Comparison of ENCODE assay signal across 25 cellular contexts in the genomic region with DNA sequence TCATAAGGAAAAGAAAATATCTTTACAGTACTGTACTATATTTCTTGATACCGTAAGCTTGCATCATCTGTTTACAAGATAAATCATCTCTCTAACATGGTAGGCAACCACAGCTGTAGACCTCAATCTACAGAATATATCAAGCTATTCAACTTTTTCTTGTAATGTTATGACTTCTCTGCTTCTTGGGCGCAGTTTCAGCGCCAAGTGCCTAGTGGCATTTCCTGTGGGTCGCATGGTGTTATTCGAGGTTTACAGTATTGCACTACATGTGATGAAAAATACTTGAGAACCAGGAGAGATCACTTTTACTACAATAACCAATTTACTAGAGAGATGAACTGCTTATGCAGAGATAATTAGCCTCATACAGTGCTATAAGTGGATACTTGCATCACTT.
"Had no signal": no experiment of that assay in that cellular context is flagged by ENCODE, and none has a peak within 500 bp of the region (broad histone marks: within the 10 kb centered on the region; RNA-seq: fewer than 3 reads in every experiment).

No MANE protein-coding gene starts in this region.

- H3K9me3 ChIP-seq: esophagus squamous epithelium, left ventricle myocardium inferior, mucosa of descending colon, psoas muscle, sigmoid colon, thoracic aorta had no signal

- ATAC-seq: activated T-cell treated with anti-CD3 and anti-CD28 coated beads, Interleukin-2, amount 50 U/mL, for 72 hours; mucosa of descending colon; psoas muscle; stimulated activated effector memory CD8-positive, alpha-beta T cell treated with anti-CD3 and anti-CD28 coated beads, Interleukin-12 subunit alpha, Interleukin-12 subunit beta, amount 100 ng/mL, for 72 hours had no signal

- DNase-seq: activated CD4-positive, alpha-beta T cell treated with anti-CD3 and anti-CD28 coated beads, Interleukin-2, amount 50 U/mL, for 1 hour; activated CD4-positive, CD25-positive, alpha-beta regulatory T cell treated with anti-CD3 and anti-CD28 coated beads, Interleukin-2, amount 50 U/mL, for 72 hours; activated naive CD4-positive, alpha-beta T cell; activated T-cell treated with anti-CD3 and anti-CD28 coated beads for 4 hours; activated T-cell treated with anti-CD3 and anti-CD28 coated beads, Interleukin-2, amount 50 U/mL, for 72 hours; anterior cingulate cortex; dermis blood vessel endothelial cell; effector CD4-positive, alpha-beta T cell; esophagus squamous epithelium; foreskin melanocyte; left ventricle myocardium inferior; mucosa of descending colon; nucleus accumbens; psoas muscle; sigmoid colon; small intestine; stimulated activated CD4-positive, alpha-beta T cell treated with anti-CD3 and anti-CD28 coated beads, Interleukin-4, amount 100 ng/mL, for 24 hours; trophoblast cell had no signal

- H3K27ac ChIP-seq: epithelial cell of prostate, esophagus squamous epithelium, left ventricle myocardium inferior, parathyroid adenoma, psoas muscle, sigmoid colon, thoracic aorta had no signal

- H3K9me3 Mint-ChIP-seq: stimulated activated effector memory CD8-positive, alpha-beta T cell treated with anti-CD3 and anti-CD28 coated beads, Interleukin-12 subunit alpha, Interleukin-12 subunit beta, amount 100 ng/mL, for 72 hours; stimulated activated naive CD8-positive, alpha-beta T cell treated with anti-CD3 and anti-CD28 coated beads, Interleukin-15, Interleukin-2, amounts not matched to agents 100 ng/mL and 50 ng/mL, for 24 hours had no signal

- H3K36me3 ChIP-seq: esophagus squamous epithelium, left ventricle myocardium inferior, sigmoid colon, thoracic aorta had no signal

- H3K27ac Mint-ChIP-seq: activated naive CD8-positive, alpha-beta T cell; activated T-cell treated with anti-CD3 and anti-CD28 coated beads, Interleukin-2, amount 50 U/mL, for 72 hours; stimulated activated effector memory CD8-positive, alpha-beta T cell treated with anti-CD3 and anti-CD28 coated beads, Interleukin-12 subunit alpha, Interleukin-12 subunit beta, amount 100 ng/mL, for 72 hours; stimulated activated naive CD8-positive, alpha-beta T cell treated with anti-CD3 and anti-CD28 coated beads, Interleukin-15, Interleukin-2, amounts not matched to agents 100 ng/mL and 50 ng/mL, for 24 hours had no signal

- H3K36me3 Mint-ChIP-seq: stimulated activated effector memory CD8-positive, alpha-beta T cell treated with anti-CD3 and anti-CD28 coated beads, Interleukin-12 subunit alpha, Interleukin-12 subunit beta, amount 100 ng/mL, for 72 hours had no signal

- H3K4me3 Mint-ChIP-seq: activated naive CD8-positive, alpha-beta T cell; activated T-cell treated with anti-CD3 and anti-CD28 coated beads, Interleukin-2, amount 50 U/mL, for 72 hours; stimulated activated effector memory CD8-positive, alpha-beta T cell treated with anti-CD3 and anti-CD28 coated beads, Interleukin-12 subunit alpha, Interleukin-12 subunit beta, amount 100 ng/mL, for 72 hours; stimulated activated naive CD8-positive, alpha-beta T cell treated with anti-CD3 and anti-CD28 coated beads, Interleukin-15, Interleukin-2, amounts not matched to agents 100 ng/mL and 50 ng/mL, for 24 hours had no signal

- H3K4me3 ChIP-seq: esophagus squamous epithelium, left ventricle myocardium inferior, lung, mucosa of descending colon, psoas muscle, sigmoid colon, thoracic aorta had no signal

- H3K4me1 Mint-ChIP-seq: stimulated activated effector memory CD8-positive, alpha-beta T cell treated with anti-CD3 and anti-CD28 coated beads, Interleukin-12 subunit alpha, Interleukin-12 subunit beta, amount 100 ng/mL, for 72 hours had no signal

- H3K27me3 ChIP-seq: esophagus squamous epithelium, sigmoid colon had no signal

- H3K4me1 ChIP-seq: esophagus squamous epithelium, left ventricle myocardium inferior, parathyroid adenoma, psoas muscle, sigmoid colon had no signal

- H3K27me3 Mint-ChIP-seq: stimulated activated naive CD8-positive, alpha-beta T cell treated with anti-CD3 and anti-CD28 coated beads, Interleukin-15, Interleukin-2, amounts not matched to agents 100 ng/mL and 50 ng/mL, for 24 hours had no signal
